ENCODE assay signal across 19 cellular contexts in genomic region chr16:49576173-49576494, GRCh38.
"Had no signal": no experiment of that assay in that cellular context is flagged by ENCODE, and none has a peak within 500 bp of the region (broad histone marks: within the 10 kb centered on the region; RNA-seq: fewer than 3 reads in every experiment).

No MANE protein-coding gene starts in this region.

- H3K27me3 ChIP-seq: ascending aorta, body of pancreas had no signal

- H3K9me3 ChIP-seq: ascending aorta, body of pancreas had no signal

- DNase-seq: activated CD4-positive, alpha-beta T cell treated with anti-CD3 and anti-CD28 coated beads for 1 hour; activated CD4-positive, alpha-beta T cell treated with anti-CD3 and anti-CD28 coated beads, Interleukin-2, amount 10 ng/mL, durations not matched to agents 24 days and 14 days; activated CD4-positive, alpha-beta T cell treated with anti-CD3 and anti-CD28 coated beads, Interleukin-2, amount 50 U/mL, for 48 hours; activated CD8-positive, alpha-beta memory T cell treated with anti-CD3 and anti-CD28 coated beads, Interleukin-2, amount 10 ng/mL, durations not matched to agents 7 days and 5 days; activated effector memory CD4-positive, alpha-beta T cell treated with Interleukin-2 at 50 U/mL for 16 hours; activated naive CD4-positive, alpha-beta T cell; activated T-cell treated with anti-CD3 and anti-CD28 coated beads, Interleukin-2, amount 50 U/mL, for 24 hours; KG1; NCI-H1048; NCI-H187 treated with DMSO at 0.1 percent for 48 hours; NCI-H2081 treated with DMSO at 0.1 percent for 48 hours; NCI-H446; PC-9; SIG-M5; T-helper 17 cell; T-helper 9 cell had no signal

- H3K36me3 ChIP-seq: ascending aorta had no signal

- H3K4me1 ChIP-seq: body of pancreas had no signal

- FAIRE-seq: bronchial epithelial cell had no signal

- H3K27ac ChIP-seq: ascending aorta, body of pancreas, PC-9 had no signal

- H2AFZ ChIP-seq: PC-9 had no signal

- H3K4me3 ChIP-seq: ascending aorta, body of pancreas, PC-9 had no signal

- H3K4me2 ChIP-seq: PC-9 had no signal
